ENCODE assay signal across 11 cellular contexts in genomic region chr7:77002678-77003233, GRCh38. TPM values are rescaled to one million over a fixed set of nuclear protein-coding genes. Genes with fewer than 3 reads are reported as not detected.
DNase-seq lines count a peak whose midpoint lies in the region; ATAC-seq and TF ChIP-seq lines count a peak whose summit lies in the region.
"Not testable (repeated sequence)": the region's sequence is repeated elsewhere in the genome, so short reads cannot be mapped to it uniquely, and the experiment has no call there.
"Had no signal": no experiment of that assay in that cellular context is flagged by ENCODE, and none has a peak within 500 bp of the region (broad histone marks: within the 10 kb centered on the region; RNA-seq: fewer than 3 reads in every experiment).

No MANE protein-coding gene starts in this region.

- not testable (repeated sequence) for H3K9me3 ChIP-seq in Peyer's patch

- not testable (repeated sequence) for H3K4me3 Mint-ChIP-seq in osteocyte (ENCODE audit: unreplicated experiment); type B pancreatic cell

- ATAC-seq in left lobe of liver: not testable (repeated sequence)

- peak overlapping the region in 1 of 4 donors; percentile 35 for H3K27ac ChIP-seq in Peyer's patch

- H3K9me3 Mint-ChIP-seq in osteocyte (ENCODE audit: unreplicated experiment); type B pancreatic cell: not testable (repeated sequence)

- H3K36me3 Mint-ChIP-seq in osteocyte (ENCODE audit: unreplicated experiment); type B pancreatic cell: not testable (repeated sequence)

- not testable (repeated sequence) for H3K4me1 ChIP-seq in Peyer's patch

- H3K4me1 Mint-ChIP-seq in osteocyte (ENCODE audit: unreplicated experiment); type B pancreatic cell (ENCODE audit: unreplicated experiment): not testable (repeated sequence)

- peak; percentile 87 for DNase-seq in G401 (ENCODE audit: low spot score)
- peak in 2 of 3 donors; percentile 31 to 34 for DNase-seq in Peyer's patch
- DNase-seq in activated CD8-positive, alpha-beta memory T cell treated with anti-CD3 and anti-CD28 coated beads, Interleukin-2, amount 50 U/mL, for 48 hours: peak; percentile 13
- peak; percentile 60 for DNase-seq in cerebellum (ENCODE audit: low spot score)
- peak; percentile 37 for DNase-seq in left lobe of liver (ENCODE audit: low spot score)
- DNase-seq in osteocyte (ENCODE audit: extremely low spot score, unreplicated experiment): peak; percentile 67
- peak; percentile 47 for DNase-seq in type B pancreatic cell (ENCODE audit: extremely low spot score, unreplicated experiment)

- not testable (repeated sequence) for H3K27me3 ChIP-seq in Peyer's patch

- H3K4me3 ChIP-seq in Peyer's patch: not testable (repeated sequence)

- not testable (repeated sequence) for TF ChIP-seq CTCF in Peyer's patch (IDR thresholded peaks at IDR 0.05); osteocyte (IDR thresholded peaks at IDR 0.05); type B pancreatic cell (conservative IDR thresholded peaks at IDR 0.05)

- H3K27ac Mint-ChIP-seq in osteocyte (ENCODE audit: unreplicated experiment); type B pancreatic cell: not testable (repeated sequence)

- in situ Hi-C loops in G401 (cut with HindIII; ENCODE audit: low sequenced_read_pairs): not testable (repeated sequence)

- H3K27me3 Mint-ChIP-seq in osteocyte (ENCODE audit: unreplicated experiment); type B pancreatic cell: not testable (repeated sequence)

- not testable (repeated sequence) for H3K36me3 ChIP-seq in Peyer's patch

- not testable (repeated sequence) for TF ChIP-seq POLR2A in Peyer's patch (IDR thresholded peaks at IDR 0.05)

RNA-seq across cellular contexts. Expression of gene SPDYE17, which starts 29.4 kb away (rescaled TPM):
- total RNA-seq in G401 (2014; rRNA removed; shearing (Covaris generic)): not detected in 2 replicates
- not detected for total RNA-seq in Peyer's patch
- total RNA-seq in cerebellum: not detected
- not detected for total RNA-seq in left lobe of liver
- total RNA-seq in osteocyte: not detected in 2 replicates
- total RNA-seq in type B pancreatic cell (ENCODE audit: low replicate concordance): not detected in 2 replicates
- total RNA-seq: CD8-positive, alpha-beta T cell; H1; HFFc6; HT1080 had no signal

RNA-seq across cellular contexts. Expression of gene SPDYE18, which starts 59.6 kb away (rescaled TPM):
- not detected in 2 replicates for total RNA-seq in G401 (2014; rRNA removed; shearing (Covaris generic))
- total RNA-seq in Peyer's patch: 10 to 100 TPM in 1 of 4 donors, not detected in 3; 16.5 TPM
- total RNA-seq in cerebellum: 1.3 TPM
- total RNA-seq in left lobe of liver: 0.60 TPM
- 0.99 TPM in 1 of 2 replicates, not detected in the other for total RNA-seq in osteocyte
- 0.36 TPM in 1 of 2 replicates, not detected in the other for total RNA-seq in type B pancreatic cell (ENCODE audit: low replicate concordance)
- total RNA-seq: H1, HT1080 had no signal

Comparison
In these comparisons a context has a peak if more than half of its experiments do, and no peak if none do; other contexts are left out.
1. DNase-seq: peak in every context shown above with its lines; median percentile 87 in G401; 67 in osteocyte; 60 in cerebellum; 47 in type B pancreatic cell; 37 in left lobe of liver; 32 in Peyer's patch; 13 in activated CD8-positive, alpha-beta memory T cell treated with anti-CD3 and anti-CD28 coated beads, Interleukin-2, amount 50 U/mL, for 48 hours.